ENCODE assay signal across 1 cellular context in genomic region chr9:130680836-130681768, GRCh38.
TF ChIP-seq lines count a peak whose summit lies in the region.

No MANE protein-coding gene starts in this region.

TF ChIP-seq in HEK293, 187 proteins besides CTCF, POLR2A, EP300 and RAD21 (continued from another document and continues in another):
- TF ChIP-seq, protein P1, sequence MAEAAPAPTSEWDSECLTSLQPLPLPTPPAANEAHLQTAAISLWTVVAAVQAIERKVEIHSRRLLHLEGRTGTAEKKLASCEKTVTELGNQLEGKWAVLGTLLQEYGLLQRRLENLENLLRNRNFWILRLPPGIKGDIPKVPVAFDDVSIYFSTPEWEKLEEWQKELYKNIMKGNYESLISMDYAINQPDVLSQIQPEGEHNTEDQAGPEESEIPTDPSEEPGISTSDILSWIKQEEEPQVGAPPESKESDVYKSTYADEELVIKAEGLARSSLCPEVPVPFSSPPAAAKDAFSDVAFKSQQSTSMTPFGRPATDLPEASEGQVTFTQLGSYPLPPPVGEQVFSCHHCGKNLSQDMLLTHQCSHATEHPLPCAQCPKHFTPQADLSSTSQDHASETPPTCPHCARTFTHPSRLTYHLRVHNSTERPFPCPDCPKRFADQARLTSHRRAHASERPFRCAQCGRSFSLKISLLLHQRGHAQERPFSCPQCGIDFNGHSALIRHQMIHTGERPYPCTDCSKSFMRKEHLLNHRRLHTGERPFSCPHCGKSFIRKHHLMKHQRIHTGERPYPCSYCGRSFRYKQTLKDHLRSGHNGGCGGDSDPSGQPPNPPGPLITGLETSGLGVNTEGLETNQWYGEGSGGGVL (tag by site-specific recombination; IDR thresholded peaks at IDR 0.05), result no peak
- TF ChIP-seq ZNF529 (tag by site-specific recombination; IDR thresholded peaks at IDR 0.05; ENCODE audit: insufficient replicate concordance) (no peak), ZNF777 (tag by site-specific recombination; IDR thresholded peaks at IDR 0.05; ENCODE audit: borderline replicate concordance) (peak; percentile 70; the same call in 1 of the 2 replicates), SALL2 (tag by site-specific recombination; IDR thresholded peaks at IDR 0.05; ENCODE audit: borderline replicate concordance) (no peak), SCRT1 (tag by site-specific recombination; IDR thresholded peaks at IDR 0.05; ENCODE audit: borderline replicate concordance) (no peak), ZNF76 (tag by site-specific recombination; IDR thresholded peaks at IDR 0.05; ENCODE audit: borderline replicate concordance, low read depth) (peak; percentile 45; the same call in 1 of the 2 replicates), ZFP41 (tag by site-specific recombination; IDR thresholded peaks at IDR 0.05; ENCODE audit: borderline replicate concordance) (no peak), MYNN (tag by site-specific recombination; IDR thresholded peaks at IDR 0.05; ENCODE audit: borderline replicate concordance) (no peak), ZNF37A (tag by site-specific recombination; IDR thresholded peaks at IDR 0.05) (no peak), ZNF148 (tag by site-specific recombination; IDR thresholded peaks at IDR 0.05; ENCODE audit: borderline replicate concordance) (no peak), ZIC2 (tag by site-specific recombination; IDR thresholded peaks at IDR 0.05) (no peak), ZNF621 (tag by site-specific recombination; IDR thresholded peaks at IDR 0.05) (no peak), ZNF830 (tag by site-specific recombination; IDR thresholded peaks at IDR 0.05; ENCODE audit: low read depth) (no peak), ZNF600 (tag by site-specific recombination; IDR thresholded peaks at IDR 0.05) (no peak), ZNF623 (tag by site-specific recombination; IDR thresholded peaks at IDR 0.05) (no peak), BCL11A (tag by site-specific recombination; IDR thresholded peaks at IDR 0.05; ENCODE audit: low read depth) (no peak), ZNF214 (tag by site-specific recombination; IDR thresholded peaks at IDR 0.05; ENCODE audit: borderline replicate concordance) (no peak), OVOL3 (tag by site-specific recombination; IDR thresholded peaks at IDR 0.05) (no peak), ZNF544 (tag by site-specific recombination; IDR thresholded peaks at IDR 0.05) (no peak), ZNF626 (tag by site-specific recombination; IDR thresholded peaks at IDR 0.05) (no peak), ZNF350 (tag by site-specific recombination; IDR thresholded peaks at IDR 0.05) (no peak), KLF9 (tag by site-specific recombination; IDR thresholded peaks at IDR 0.05; ENCODE audit: low read depth) (peak; percentile 79), EGR2 (tag by site-specific recombination; IDR thresholded peaks at IDR 0.05; ENCODE audit: low read depth) (no peak), ZNF239 (tag by site-specific recombination; IDR thresholded peaks at IDR 0.05) (no peak), ZNF335 (tag by site-specific recombination; conservative IDR thresholded peaks at IDR 0.05) (peak; percentile 83), ZNF664 (tag by site-specific recombination; IDR thresholded peaks at IDR 0.05) (no peak), ZNF530 (tag by site-specific recombination; IDR thresholded peaks at IDR 0.05; ENCODE audit: low read depth) (no peak), SP7 (tag by site-specific recombination; IDR thresholded peaks at IDR 0.05) (no peak; the same call in none of the 2 replicates), YY2 (tag by site-specific recombination; IDR thresholded peaks at IDR 0.05) (no peak), ZBTB48 (tag by site-specific recombination; IDR thresholded peaks at IDR 0.05) (no peak), HOXD13 (CRISPR knock-in tag; IDR thresholded peaks at IDR 0.05; ENCODE audit: borderline replicate concordance) (no peak), ZNF202 (tag by site-specific recombination; IDR thresholded peaks at IDR 0.05; ENCODE audit: borderline replicate concordance) (no peak), ZNF426 (tag by site-specific recombination; IDR thresholded peaks at IDR 0.05) (no peak), ZNF521 (tag by site-specific recombination; IDR thresholded peaks at IDR 0.05) (no peak), ZNF501 (tag by site-specific recombination; IDR thresholded peaks at IDR 0.05) (no peak), KLF16 (tag by site-specific recombination; IDR thresholded peaks at IDR 0.05) (0 out of 2 replicates have a peak, but pooled peaks have one; percentile 35), HIC1 (tag by site-specific recombination; IDR thresholded peaks at IDR 0.05) (peak; percentile 56), ZNF571 (tag by site-specific recombination; IDR thresholded peaks at IDR 0.05) (no peak), ZNF560 (tag by site-specific recombination; IDR thresholded peaks at IDR 0.05; ENCODE audit: borderline replicate concordance) (no peak), ZNF423 (tag by site-specific recombination; IDR thresholded peaks at IDR 0.05) (no peak), ZEB2 (tag by site-specific recombination; IDR thresholded peaks at IDR 0.05) (peak; percentile 53), ZSCAN4 (tag by site-specific recombination; IDR thresholded peaks at IDR 0.05) (no peak), ZNF510 (tag by site-specific recombination; IDR thresholded peaks at IDR 0.05; ENCODE audit: insufficient replicate concordance) (no peak), ZFHX2 (tag by site-specific recombination; conservative IDR thresholded peaks at IDR 0.05) (no peak), ZNF138 (tag by site-specific recombination; IDR thresholded peaks at IDR 0.05; ENCODE audit: borderline replicate concordance) (no peak), ZNF404 (tag by site-specific recombination; IDR thresholded peaks at IDR 0.05) (no peak), ZNF132 (tag by site-specific recombination; IDR thresholded peaks at IDR 0.05; ENCODE audit: borderline replicate concordance) (no peak), TSHZ1 (tag by site-specific recombination; IDR thresholded peaks at IDR 0.05; ENCODE audit: borderline replicate concordance) (peak; percentile 22; the same call in 1 of the 2 replicates), WT1 (tag by site-specific recombination; IDR thresholded peaks at IDR 0.05) (no peak), ZXDB (tag by site-specific recombination; IDR thresholded peaks at IDR 0.05) (0 out of 2 replicates have a peak, but pooled peaks have one; percentile 40), ZNF549 (tag by site-specific recombination; IDR thresholded peaks at IDR 0.05) (no peak), KLF1 (tag by site-specific recombination; IDR thresholded peaks at IDR 0.05) (peak; percentile 74)
- TF ChIP-seq, protein P2, sequence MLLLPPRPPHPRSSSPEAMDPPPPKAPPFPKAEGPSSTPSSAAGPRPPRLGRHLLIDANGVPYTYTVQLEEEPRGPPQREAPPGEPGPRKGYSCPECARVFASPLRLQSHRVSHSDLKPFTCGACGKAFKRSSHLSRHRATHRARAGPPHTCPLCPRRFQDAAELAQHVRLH (tag by site-specific recombination; IDR thresholded peaks at IDR 0.05), result no peak
- TF ChIP-seq, protein P3, sequence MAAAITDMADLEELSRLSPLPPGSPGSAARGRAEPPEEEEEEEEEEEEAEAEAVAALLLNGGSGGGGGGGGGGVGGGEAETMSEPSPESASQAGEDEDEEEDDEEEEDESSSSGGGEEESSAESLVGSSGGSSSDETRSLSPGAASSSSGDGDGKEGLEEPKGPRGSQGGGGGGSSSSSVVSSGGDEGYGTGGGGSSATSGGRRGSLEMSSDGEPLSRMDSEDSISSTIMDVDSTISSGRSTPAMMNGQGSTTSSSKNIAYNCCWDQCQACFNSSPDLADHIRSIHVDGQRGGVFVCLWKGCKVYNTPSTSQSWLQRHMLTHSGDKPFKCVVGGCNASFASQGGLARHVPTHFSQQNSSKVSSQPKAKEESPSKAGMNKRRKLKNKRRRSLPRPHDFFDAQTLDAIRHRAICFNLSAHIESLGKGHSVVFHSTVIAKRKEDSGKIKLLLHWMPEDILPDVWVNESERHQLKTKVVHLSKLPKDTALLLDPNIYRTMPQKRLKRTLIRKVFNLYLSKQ (tag by site-specific recombination; IDR thresholded peaks at IDR 0.05; ENCODE audit: borderline replicate concordance), result no peak
- TF ChIP-seq, protein P4, sequence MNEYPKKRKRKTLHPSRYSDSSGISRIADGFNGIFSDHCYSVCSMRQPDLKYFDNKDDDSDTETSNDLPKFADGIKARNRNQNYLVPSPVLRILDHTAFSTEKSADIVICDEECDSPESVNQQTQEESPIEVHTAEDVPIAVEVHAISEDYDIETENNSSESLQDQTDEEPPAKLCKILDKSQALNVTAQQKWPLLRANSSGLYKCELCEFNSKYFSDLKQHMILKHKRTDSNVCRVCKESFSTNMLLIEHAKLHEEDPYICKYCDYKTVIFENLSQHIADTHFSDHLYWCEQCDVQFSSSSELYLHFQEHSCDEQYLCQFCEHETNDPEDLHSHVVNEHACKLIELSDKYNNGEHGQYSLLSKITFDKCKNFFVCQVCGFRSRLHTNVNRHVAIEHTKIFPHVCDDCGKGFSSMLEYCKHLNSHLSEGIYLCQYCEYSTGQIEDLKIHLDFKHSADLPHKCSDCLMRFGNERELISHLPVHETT (tag by site-specific recombination; IDR thresholded peaks at IDR 0.05), result no peak
- TF ChIP-seq, protein P5, sequence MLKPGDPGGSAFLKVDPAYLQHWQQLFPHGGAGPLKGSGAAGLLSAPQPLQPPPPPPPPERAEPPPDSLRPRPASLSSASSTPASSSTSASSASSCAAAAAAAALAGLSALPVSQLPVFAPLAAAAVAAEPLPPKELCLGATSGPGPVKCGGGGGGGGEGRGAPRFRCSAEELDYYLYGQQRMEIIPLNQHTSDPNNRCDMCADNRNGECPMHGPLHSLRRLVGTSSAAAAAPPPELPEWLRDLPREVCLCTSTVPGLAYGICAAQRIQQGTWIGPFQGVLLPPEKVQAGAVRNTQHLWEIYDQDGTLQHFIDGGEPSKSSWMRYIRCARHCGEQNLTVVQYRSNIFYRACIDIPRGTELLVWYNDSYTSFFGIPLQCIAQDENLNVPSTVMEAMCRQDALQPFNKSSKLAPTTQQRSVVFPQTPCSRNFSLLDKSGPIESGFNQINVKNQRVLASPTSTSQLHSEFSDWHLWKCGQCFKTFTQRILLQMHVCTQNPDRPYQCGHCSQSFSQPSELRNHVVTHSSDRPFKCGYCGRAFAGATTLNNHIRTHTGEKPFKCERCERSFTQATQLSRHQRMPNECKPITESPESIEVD (tag by site-specific recombination; IDR thresholded peaks at IDR 0.05), result no peak
